In genomic region chr19:4618019-4618418, GRCh38 we compare ENCODE assay signal across 1 cellular context.
TF ChIP-seq lines count a peak whose summit lies in the region.

No MANE protein-coding gene starts in this region.

TF ChIP-seq in K562, 482 proteins besides CTCF, POLR2A, EP300 and RAD21:
- TF ChIP-seq KDM1A (IDR thresholded peaks at IDR 0.05) = 0 out of 4 replicates have a peak, but pooled peaks of 1 of the 2 experiments have one; percentile 15
- peak; percentile 65; the same call in 1 of the 2 replicates for TF ChIP-seq ZNF512 (tag; IDR thresholded peaks at IDR 0.05)
- no peak for TF ChIP-seq ZNF75A (CRISPR knock-in tag; IDR thresholded peaks at IDR 0.05)
- TF ChIP-seq HDAC1 (IDR thresholded peaks at IDR 0.05) = 0 out of 4 replicates have a peak, but pooled peaks of 1 of the 2 experiments have one; percentile 31
- peak; percentile 18; the same call in 1 of the 2 replicates for TF ChIP-seq DPF2 (IDR thresholded peaks at IDR 0.05)
- no peak for TF ChIP-seq ZNF766 (CRISPR knock-in tag; conservative IDR thresholded peaks at IDR 0.05)
- TF ChIP-seq CREB3L1 (IDR thresholded peaks at IDR 0.05; ENCODE audit: borderline replicate concordance, low read depth) = no peak
